ENCODE assay signal across 21 cellular contexts in the genomic region with DNA sequence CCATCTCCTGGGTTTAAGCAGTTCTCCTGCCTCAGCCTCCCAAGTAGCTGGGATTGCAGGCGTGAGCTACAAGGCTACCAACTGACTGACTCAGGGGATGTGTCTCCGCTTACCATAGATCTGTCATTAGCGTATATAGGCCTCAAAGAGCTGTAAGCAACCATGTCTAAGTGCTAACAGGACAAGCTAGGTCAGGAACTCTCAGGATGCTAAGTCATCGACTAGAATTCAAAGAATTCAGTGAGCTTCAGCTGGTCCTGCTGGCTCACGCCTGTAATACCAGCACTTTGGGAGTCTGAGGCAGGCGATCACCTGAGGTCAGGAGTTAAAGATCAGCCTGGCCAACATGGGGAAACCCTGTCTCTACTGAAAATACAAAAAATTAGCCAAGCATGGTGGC. TPM values are rescaled to one million over a fixed set of nuclear protein-coding genes. Genes with fewer than 3 reads are reported as not detected.
DNase-seq lines count a peak whose midpoint lies in the region; ATAC-seq, FAIRE-seq and TF ChIP-seq lines count a peak whose summit lies in the region.
"Had no signal": no experiment of that assay in that cellular context is flagged by ENCODE, and none has a peak within 500 bp of the region (broad histone marks: within the 10 kb centered on the region; RNA-seq: fewer than 3 reads in every experiment).

No MANE protein-coding gene starts in this region.

- ATAC-seq in activated T-helper 17 cell treated with anti-CD3 and anti-CD28 coated beads, Interleukin-2, amount 50 U/mL, for 72 hours (replicated peaks), result no peak
- ATAC-seq: activated CD8-positive, alpha-beta T cell treated with anti-CD3 and anti-CD28 coated beads for 36 hours; activated T-cell treated with anti-CD3 and anti-CD28 coated beads, Interleukin-2, amount 50 U/mL, for 72 hours; left cardiac atrium; PC-3 had no signal

- peak overlapping the region; percentile 99 for H3K27ac ChIP-seq in epithelial cell of prostate
- H3K27ac ChIP-seq: BLaER1, hepatocyte, suprapubic skin had no signal

- H3K27me3 Mint-ChIP-seq in Caco-2 (ENCODE audit: insufficient read depth, unreplicated experiment), result no peaks in the 10 kb centered on the region
- no peaks in the 10 kb centered on the region for H3K27me3 Mint-ChIP-seq in activated T-helper 17 cell treated with anti-CD3 and anti-CD28 coated beads, Interleukin-2, amount 50 U/mL, for 72 hours
- H3K27me3 Mint-ChIP-seq: activated CD8-positive, alpha-beta T cell treated with anti-CD3 and anti-CD28 coated beads for 36 hours had no signal

- no peaks in the 10 kb centered on the region for H3K9me3 Mint-ChIP-seq in Caco-2 (ENCODE audit: unreplicated experiment)
- H3K9me3 Mint-ChIP-seq in activated T-helper 17 cell treated with anti-CD3 and anti-CD28 coated beads, Interleukin-2, amount 50 U/mL, for 72 hours, result no peaks in the 10 kb centered on the region
- H3K9me3 Mint-ChIP-seq: activated CD8-positive, alpha-beta T cell treated with anti-CD3 and anti-CD28 coated beads for 36 hours; activated T-cell treated with anti-CD3 and anti-CD28 coated beads, Interleukin-2, amount 50 U/mL, for 72 hours had no signal

- CTCF ChIA-PET in Caco-2 (lab: Charles Lee), result interaction anchor here (2.0 kb wide), 1 partner anchor 43 kb away, joined by 4 read pairs; no protein-coding TSS in a partner anchor

- no peak for TF ChIP-seq CTCF in Caco-2 (IDR thresholded peaks at IDR 0.05; ENCODE audit: insufficient read depth in 1 of 2, low read depth in 1 of 2, low read length in 1 of 2, severe bottlenecking in 1 of 2, unreplicated experiment in 1 of 2)

- POLR2A ChIA-PET in Caco-2 (lab: Charles Lee), result no interaction called here

- peak overlapping the region; percentile 95 for H3K27ac Mint-ChIP-seq in Caco-2 (ENCODE audit: unreplicated experiment)
- H3K27ac Mint-ChIP-seq in activated T-helper 17 cell treated with anti-CD3 and anti-CD28 coated beads, Interleukin-2, amount 50 U/mL, for 72 hours, result no peak overlapping the region
- H3K27ac Mint-ChIP-seq: activated CD8-positive, alpha-beta T cell treated with anti-CD3 and anti-CD28 coated beads for 36 hours; activated T-cell treated with anti-CD3 and anti-CD28 coated beads, Interleukin-2, amount 50 U/mL, for 72 hours had no signal

- H3K4me3 Mint-ChIP-seq in Caco-2 (ENCODE audit: unreplicated experiment), result no peak overlapping the region
- no peak overlapping the region for H3K4me3 Mint-ChIP-seq in activated T-helper 17 cell treated with anti-CD3 and anti-CD28 coated beads, Interleukin-2, amount 50 U/mL, for 72 hours
- H3K4me3 Mint-ChIP-seq: activated CD8-positive, alpha-beta T cell treated with anti-CD3 and anti-CD28 coated beads for 36 hours; activated T-cell treated with anti-CD3 and anti-CD28 coated beads, Interleukin-2, amount 50 U/mL, for 72 hours had no signal

- peaks cover 30% of the 10 kb centered on the region for H3K4me1 Mint-ChIP-seq in Caco-2 (ENCODE audit: low read depth, unreplicated experiment)
- peaks cover under 1% of the 10 kb centered on the region for H3K4me1 Mint-ChIP-seq in activated T-helper 17 cell treated with anti-CD3 and anti-CD28 coated beads, Interleukin-2, amount 50 U/mL, for 72 hours

- no peaks in the 10 kb centered on the region for H3K27me3 ChIP-seq in Caco-2 (replicated peaks; ENCODE audit: control insufficient read depth, insufficient read depth, low read length)
- H3K27me3 ChIP-seq: BLaER1, hepatocyte, suprapubic skin had no signal

- peaks cover 47% of the 10 kb centered on the region for H3K4me1 ChIP-seq in Caco-2
- H3K4me1 ChIP-seq: BLaER1 had no signal

- H3K36me3 Mint-ChIP-seq in Caco-2 (ENCODE audit: insufficient read depth, unreplicated experiment), result peaks cover 70% of the 10 kb centered on the region
- peaks cover 50% of the 10 kb centered on the region for H3K36me3 Mint-ChIP-seq in activated T-helper 17 cell treated with anti-CD3 and anti-CD28 coated beads, Interleukin-2, amount 50 U/mL, for 72 hours (ENCODE audit: low read depth)

- peaks cover 8% of the 10 kb centered on the region; the same call in 1 of the 2 replicates for H3K36me3 ChIP-seq in Caco-2 (ENCODE audit: control insufficient read depth, insufficient read depth, low read length)

- no peak overlapping the region for H3K4me3 ChIP-seq in Caco-2 (ENCODE audit: low read depth, low read length)
- H3K4me3 ChIP-seq: BLaER1, hepatocyte, suprapubic skin had no signal

- FAIRE-seq in HTR-8/SVneo (lab: Jason Lieb, UNC), result peak; percentile 84
- FAIRE-seq: TTC549 had no signal

- DNase-seq in Caco-2, result no peak
- peak; percentile 67 for DNase-seq in HTR-8/SVneo (ENCODE audit: insufficient read length, low spot score)
- DNase-seq in epithelial cell of prostate (ENCODE audit: low read depth, low spot score), result peak; percentile 72
- peak; percentile 65 for DNase-seq in non-pigmented ciliary epithelial cell (ENCODE audit: low read depth)
- no peak for DNase-seq in retina
- DNase-seq in AG20443 (ENCODE audit: low spot score), result no peak
- no peak for DNase-seq in stimulated activated CD4-positive, alpha-beta T cell treated with anti-CD3 and anti-CD28 coated beads, Interleukin-1b, Interleukin-23, amount 100 ng/mL, for 48 hours
- DNase-seq: activated CD8-positive, alpha-beta T cell treated with anti-CD3 and anti-CD28 coated beads for 36 hours; activated T-cell treated with anti-CD3 and anti-CD28 coated beads, Interleukin-2, amount 50 U/mL, for 72 hours; DMS153; erythroblast; left cardiac atrium; MM.1S; NCI-H2029 treated with DMSO at 0.1 percent for 48 hours; NCI-H524 treated with DMSO at 0.1 percent for 48 hours; PC-3 had no signal

- BruUV-seq in Caco-2 (replicated peaks; lab: Mats Ljungman, UMichigan), result no TSS peak

- no peaks in the 10 kb centered on the region for H3K9me3 ChIP-seq in Caco-2
- H3K9me3 ChIP-seq: BLaER1, suprapubic skin had no signal

- intact Hi-C loops in Caco-2 (cut with micrococcal nuclease; ENCODE audit: unreplicated experiment), result no loop called here

RNA-seq across cellular contexts. Expression of a gene that starts 29.5 kb away (rescaled TPM):
- total RNA-seq in Caco-2 (2022), result 151 and 157 TPM in 2 replicates
- 10 to 100 TPM; 42.8 to 73.0 TPM for total RNA-seq in activated T-helper 17 cell treated with anti-CD3 and anti-CD28 coated beads, Interleukin-2, amount 50 U/mL, for 72 hours

Comparison
In these comparisons a context has a peak if more than half of its experiments do, and no peak if none do; other contexts are left out.
1. DNase-seq: peak in HTR-8/SVneo (single experiment), epithelial cell of prostate (single experiment) and non-pigmented ciliary epithelial cell (single experiment); none in Caco-2 (0 of 2), retina (single experiment), AG20443 (single experiment) and stimulated activated CD4-positive, alpha-beta T cell treated with anti-CD3 and anti-CD28 coated beads, Interleukin-1b, Interleukin-23, amount 100 ng/mL, for 48 hours (single experiment).